8 cellular contexts compared by ENCODE assay signal in genomic region chr16:27268376-27269299, GRCh38. TPM values are rescaled to one million over a fixed set of nuclear protein-coding genes. Genes with fewer than 3 reads are reported as not detected.
A peak's percentile ranks its signal among the peaks of the same experiment; 100 is the strongest.
DNase-seq lines count a peak whose midpoint lies in the region; ATAC-seq, FAIRE-seq and TF ChIP-seq lines count a peak whose summit lies in the region.

Gene NSMCE1, minus strand, starts transcription at chr16:27268772. Its CDS starts 11,202 bp downstream, at chr16:27257570.

- ATAC-seq in HG02852 (IDR thresholded peaks at IDR 0.05; ENCODE audit: unreplicated experiment) (peak; percentile 95), T-helper 17 cell (peak; percentile 99), psoas muscle (peak; percentile 99 to 100 (median 100))

- peaks cover 9% of the 10 kb centered on the region for H3K36me3 Mint-ChIP-seq in T-helper 17 cell (ENCODE audit: low read depth)

- H3K4me1 ChIP-seq in right atrium auricular region (peaks cover 0 to 20% of the 10 kb centered on the region in 2 donors), psoas muscle (peaks cover 12% of the 10 kb centered on the region)

- no peaks in the 10 kb centered on the region for H3K9me3 ChIP-seq in T-helper 17 cell (ENCODE audit: control insufficient read depth, low read length, poor library complexity, severe bottlenecking)
- H3K9me3 ChIP-seq in right atrium auricular region, result no peaks in the 10 kb centered on the region
- H3K9me3 ChIP-seq in psoas muscle, result no peaks in the 10 kb centered on the region

- peaks cover 45% of the 10 kb centered on the region for H3K4me1 Mint-ChIP-seq in T-helper 17 cell

- no peak for FAIRE-seq in urothelium cell line (lab: Jason Lieb, UNC)

- peak within 1 kb of the TSS; percentile 99 for H3K27ac Mint-ChIP-seq in T-helper 17 cell

- DNase-seq in GM13976 (ENCODE audit: low spot score) (peak; percentile 97), NCI-H146 treated with DMSO at 0.1 percent for 48 hours (lab: John Stamatoyannopoulos, UW; ENCODE audit: unreplicated experiment) (peak; percentile 91), T-helper 17 cell (peak; percentile 86 to 94 (median 87)), right atrium auricular region (ENCODE audit: low spot score) (peak; percentile 99), psoas muscle (peak; percentile 99), urothelium cell line (ENCODE audit: low spot score) (peak; percentile 95)

- peak within 1 kb of the TSS; percentile 97 for H3K4me3 Mint-ChIP-seq in T-helper 17 cell

- intact Hi-C loops in psoas muscle (cut with DNase I), result no loop called here

- no peaks in the 10 kb centered on the region for H3K36me3 ChIP-seq in right atrium auricular region
- H3K36me3 ChIP-seq in psoas muscle (ENCODE audit: insufficient read depth in 1 of 2, low read depth in 1 of 2), result no peaks in the 10 kb centered on the region

- H3K4me3 ChIP-seq in right atrium auricular region (peak within 1 kb of the TSS; percentile 85 to 90), psoas muscle (peak within 1 kb of the TSS; percentile 99)

- in situ Hi-C loops in GM13976 (cut with MboI; ENCODE audit: low sequenced_read_pairs, unreplicated experiment), result no loop called here

- H3K27ac ChIP-seq in angular gyrus (ENCODE audit: low read depth, low read length) (peak within 1 kb of the TSS; percentile 71), right atrium auricular region (peak within 1 kb of the TSS; percentile 87 to 89), psoas muscle (peak within 1 kb of the TSS; percentile 84)

- no peaks in the 10 kb centered on the region for H3K27me3 Mint-ChIP-seq in T-helper 17 cell

- TF ChIP-seq CTCF in GM13976 (IDR thresholded peaks at IDR 0.05; ENCODE audit: borderline replicate concordance, control extremely low read depth, extremely low read depth, insufficient read depth, missing control alignments) (no peak), right atrium auricular region (IDR thresholded peaks at IDR 0.05) (peak in 1 of 2 donors; percentile 35), psoas muscle (IDR thresholded peaks at IDR 0.05) (peak; percentile 24)

- WGBS in psoas muscle, 3 donors, result 7 to 8% (median 8%) methylated on average over 58 of the region's 58 CpGs

- H3K27me3 ChIP-seq in right atrium auricular region (no peaks in the 10 kb centered on the region), psoas muscle (ENCODE audit: insufficient read depth in 3 of 3, low read length in 2 of 3) (no peaks in the 10 kb centered on the region)

RNA-seq across cellular contexts. Expression of gene NSMCE1, which starts in this region (rescaled TPM):
- 10 to 100 TPM; 35.1 to 49.2 TPM for total RNA-seq in T-helper 17 cell
- 10 to 100 TPM; 24.0 to 35.8 TPM for total RNA-seq in right atrium auricular region
- total RNA-seq in psoas muscle, result 10 to 100 TPM; 18.9 to 51.8 (median 28.8) TPM
- polyA plus RNA-seq in psoas muscle, result 10 to 100 TPM; 26.0 to 31.7 (median 28.4) TPM

Comparison
In these comparisons a context has a peak if more than half of its experiments do, and no peak if none do; other contexts are left out.
1. Peak in every context shown above with its lines: DNase-seq, ATAC-seq, H3K4me3 ChIP-seq and H3K27ac ChIP-seq.